Comparison of ENCODE assay signal across 21 cellular contexts in the genomic region with DNA sequence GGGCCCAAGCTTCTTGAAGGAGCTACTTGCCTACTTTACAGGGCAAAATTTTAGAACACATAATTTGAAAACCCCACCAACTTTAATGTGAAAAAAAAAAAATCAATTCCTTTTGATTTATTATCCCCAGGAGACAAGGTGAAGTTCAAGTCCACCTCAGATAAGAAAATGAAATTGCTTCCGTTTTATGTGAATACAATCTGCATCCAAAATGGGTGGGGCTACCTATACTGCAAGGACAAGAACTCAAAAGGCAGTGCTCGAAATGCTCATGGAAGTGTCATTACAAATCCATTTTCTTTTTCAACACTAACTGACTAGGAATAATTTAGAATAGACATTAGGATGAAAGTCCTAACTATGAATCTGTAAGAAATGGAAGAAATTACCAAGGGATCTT. TPM values are rescaled to one million over a fixed set of nuclear protein-coding genes. Genes with fewer than 3 reads are reported as not detected.
DNase-seq lines count a peak whose midpoint lies in the region; ATAC-seq, FAIRE-seq and TF ChIP-seq lines count a peak whose summit lies in the region.
"Had no signal": no experiment of that assay in that cellular context is flagged by ENCODE, and none has a peak within 500 bp of the region (broad histone marks: within the 10 kb centered on the region; RNA-seq: fewer than 3 reads in every experiment).

No MANE protein-coding gene starts in this region.

- POLR2A ChIA-PET in PC-9 (lab: Charles Lee; ENCODE audit: unreplicated experiment): interaction anchor here (0.6 kb wide), 1 partner anchor 412 kb away, joined by 4 read pairs; no protein-coding TSS in a partner anchor

- H4K20me1 ChIP-seq in PC-9 (ENCODE audit: insufficient read depth): no peaks in the 10 kb centered on the region

- H3K36me3 ChIP-seq in PC-9 (ENCODE audit: low read depth) (no peaks in the 10 kb centered on the region), small intestine (ENCODE audit: control insufficient read depth in 2 of 2, insufficient read depth in 2 of 2, low read length in 2 of 2) (no peaks in the 10 kb centered on the region)

- CTCF ChIA-PET in Calu3 (lab: Charles Lee): interaction anchor here (0.7 to 2.8 kb wide), 4 partner anchors 33 to 1294 kb away, joined by 3 to 21 read pairs (median 3); no protein-coding TSS in a partner anchor
- CTCF ChIA-PET in PC-9 (lab: Charles Lee): interaction anchor here (0.7 kb wide), 1 partner anchor 99 kb away, joined by 4 read pairs; no protein-coding TSS in a partner anchor

- peak overlapping the region; percentile 92 for H3K27ac Mint-ChIP-seq in Calu3 (ENCODE audit: unreplicated experiment)
- H3K27ac Mint-ChIP-seq: CD4-positive, alpha-beta T cell had no signal

- no peak for ATAC-seq in GM18502 (IDR thresholded peaks at IDR 0.05; ENCODE audit: poor library complexity, unreplicated experiment)
- ATAC-seq: HCT116 had no signal

- no peak for FAIRE-seq in small intestine (lab: Jason Lieb, UNC)
- FAIRE-seq: A549, GM12892 had no signal

- H3K27me3 ChIP-seq in PC-9 (ENCODE audit: insufficient read depth, low read depth) (no peaks in the 10 kb centered on the region), dorsolateral prefrontal cortex (peaks cover 0 to 3% (median 0%) of the 10 kb centered on the region in 45 donors), small intestine (ENCODE audit: control insufficient read depth in 2 of 2, insufficient read depth in 2 of 2, low read length in 2 of 2) (no peaks in the 10 kb centered on the region)

- H3K4me2 ChIP-seq in PC-9: peak overlapping the region; percentile 66; the same call in 1 of the 2 replicates
- H3K4me2 ChIP-seq: A549 had no signal

- no peaks in the 10 kb centered on the region for H3K27me3 Mint-ChIP-seq in Calu3 (ENCODE audit: unreplicated experiment)

- DNase-seq in Calu3: no peak
- DNase-seq in PC-9: no peak
- no peak for DNase-seq in dorsolateral prefrontal cortex
- peak; percentile 90 for DNase-seq in small intestine
- DNase-seq in UCSD-AML1 (lab: John Stamatoyannopoulos, UW; ENCODE audit: unreplicated experiment): no peak
- no peak for DNase-seq in NOMO-1 (lab: John Stamatoyannopoulos, UW; ENCODE audit: unreplicated experiment in 2 of 2)
- DNase-seq in NK-92 (lab: John Stamatoyannopoulos, UW; ENCODE audit: unreplicated experiment): no peak
- DNase-seq: AML-193; Caco-2; CD4-positive, alpha-beta T cell; DMS153; DMS79; GDM1; GOT3; H7 had no signal

- peaks cover 15% of the 10 kb centered on the region for H3K36me3 Mint-ChIP-seq in Calu3 (ENCODE audit: insufficient read depth, unreplicated experiment)

- no peak overlapping the region for H2AFZ ChIP-seq in PC-9

- TF ChIP-seq CTCF in Calu3 (IDR thresholded peaks at IDR 0.05; ENCODE audit: unreplicated experiment) (no peak), PC-9 (conservative IDR thresholded peaks at IDR 0.05) (no peak), dorsolateral prefrontal cortex (IDR thresholded peaks at IDR 0.05 in 54 of 56, conservative IDR thresholded peaks at IDR 0.05 in 2 of 56; ENCODE audit: low read depth in 1 of 56, partially characterized antibody in 56 of 56) (no peak)

- peaks cover 42% of the 10 kb centered on the region for H3F3A ChIP-seq in PC-9 (ENCODE audit: insufficient read depth, low read depth)

- H3K9me2 ChIP-seq in PC-9 (ENCODE audit: insufficient read depth): no peaks in the 10 kb centered on the region

- H3K9me3 Mint-ChIP-seq in Calu3 (ENCODE audit: low read depth, unreplicated experiment): no peaks in the 10 kb centered on the region
- H3K9me3 Mint-ChIP-seq: CD4-positive, alpha-beta T cell had no signal

- BruUV-seq in Calu3 (replicated peaks; lab: Mats Ljungman, UMichigan) (no TSS peak), PC-9 (replicated peaks; lab: Mats Ljungman, UMichigan) (no TSS peak)

- H3K4me3 ChIP-seq in PC-9 (no peak overlapping the region), dorsolateral prefrontal cortex (no peak overlapping the region), small intestine (ENCODE audit: low read depth in 1 of 2, low read length in 2 of 2) (no peak overlapping the region)
- H3K4me3 ChIP-seq: A549 had no signal

- H3K27ac ChIP-seq in PC-9 (peak overlapping the region; percentile 85), dorsolateral prefrontal cortex (peak overlapping the region in 33 of 59 donors; percentile 3 to 96 (median 88)), small intestine (ENCODE audit: low read depth in 1 of 2, low read length in 1 of 2) (no peak overlapping the region)
- H3K27ac ChIP-seq: 22Rv1, C4-2B had no signal

- 12 to 58% (median 32%) methylated on average over 2 of the region's 2 CpGs for WGBS in small intestine, 3 donors

- peak overlapping the region; percentile 12 for H3K4me3 Mint-ChIP-seq in Calu3 (ENCODE audit: low read depth, unreplicated experiment)
- H3K4me3 Mint-ChIP-seq: CD4-positive, alpha-beta T cell had no signal

- H3K9me3 ChIP-seq in PC-9 (ENCODE audit: insufficient read depth, low read depth) (no peaks in the 10 kb centered on the region), small intestine (ENCODE audit: control insufficient read depth, low read depth) (no peaks in the 10 kb centered on the region)
- H3K9me3 ChIP-seq: A549, Caco-2 had no signal

- intact Hi-C loops in Calu3 (cut with micrococcal nuclease; ENCODE audit: unreplicated experiment): no loop called here
- intact Hi-C loops in PC-9 (cut with micrococcal nuclease; ENCODE audit: unreplicated experiment): no loop called here
- intact Hi-C loops in dorsolateral prefrontal cortex (cut with DNase I): loop anchor here in 1 of 2 donors (5.0 kb wide), 1 partner anchor 96 kb away; no protein-coding TSS in a partner anchor

- peaks cover 90% of the 10 kb centered on the region for H3K4me1 ChIP-seq in PC-9 (replicated peaks; ENCODE audit: insufficient read depth)
- H3K4me1 ChIP-seq in small intestine (ENCODE audit: control insufficient read depth in 2 of 2, insufficient read depth in 1 of 2, low read depth in 1 of 2, low read length in 1 of 2): peaks cover 6 to 9% of the 10 kb centered on the region in 2 donors

- H3K79me2 ChIP-seq in PC-9 (ENCODE audit: low read depth): no peaks in the 10 kb centered on the region

- H3K4me1 Mint-ChIP-seq in Calu3 (ENCODE audit: low read depth, unreplicated experiment): peaks cover 76% of the 10 kb centered on the region

RNA-seq across cellular contexts. Expression of a gene that starts 45.7 kb away (rescaled TPM):
- total RNA-seq in Calu3 (2022) (7.0 and 8.9 TPM in 2 replicates), PC-9 (2021) (10.4 and 14.0 TPM in 2 replicates), dorsolateral prefrontal cortex (10 to 100 TPM in 119 of 120 experiments, 1 to 10 TPM in 1; 8.3 to 67.9 (median 30.9) TPM)
- polyA plus RNA-seq in small intestine: 1 to 10 TPM in 1 of 3 donors, under 1 TPM in 2; 0.67 to 2.6 (median 0.81) TPM
- total RNA-seq: CD4-positive, alpha-beta T cell had no signal

Comparison
In these comparisons a context has a peak if more than half of its experiments do, and no peak if none do; other contexts are left out.
1. H3K27ac ChIP-seq: peak in PC-9 (single experiment) and dorsolateral prefrontal cortex (33 of 59); none in small intestine (0 of 2).